Comparison of ENCODE assay signal across 31 cellular contexts in the genomic region with DNA sequence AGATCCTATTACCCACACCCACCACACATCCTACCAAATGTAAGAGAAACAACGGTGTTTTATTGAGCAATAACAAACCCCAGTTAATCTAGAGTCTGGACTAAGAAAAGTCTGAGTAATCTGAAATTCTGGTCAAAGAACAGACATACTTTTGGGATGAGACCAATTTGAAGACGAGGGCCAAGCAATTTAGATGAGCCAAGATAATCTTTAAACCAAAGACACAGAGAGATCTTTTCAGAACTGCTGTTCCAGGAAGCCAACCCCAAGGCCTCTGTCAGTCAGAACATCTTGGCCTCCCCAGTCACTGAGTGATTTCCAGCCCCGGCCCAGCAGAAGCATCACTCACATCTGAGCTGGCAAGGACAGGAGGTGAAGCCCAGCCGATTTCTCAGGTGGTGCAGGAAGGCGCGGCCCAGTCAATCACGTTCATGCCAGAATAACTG.
DNase-seq lines count a peak whose midpoint lies in the region; FAIRE-seq and TF ChIP-seq lines count a peak whose summit lies in the region.
"Had no signal": no experiment of that assay in that cellular context is flagged by ENCODE, and none has a peak within 500 bp of the region (broad histone marks: within the 10 kb centered on the region; RNA-seq: fewer than 3 reads in every experiment).

No MANE protein-coding gene starts in this region.

- peak overlapping the region; percentile 21 for H3K27ac ChIP-seq in AG04450 (ENCODE audit: low read depth, low read length)
- H3K27ac ChIP-seq: ascending aorta, C4-2B, transverse colon had no signal

- POLR2A ChIA-PET in AG04450 (lab: Yijun Ruan, JAX): no interaction called here

- H3K4me3 ChIP-seq in AG04450 (ENCODE audit: low read depth, low read length) (no peak overlapping the region), astrocyte of the spinal cord (ENCODE audit: low read depth, low read length) (no peak overlapping the region)
- H3K4me3 ChIP-seq: ascending aorta, esophagus muscularis mucosa, HAP-1, transverse colon had no signal

- H3K36me3 Mint-ChIP-seq in HFFc6 (ENCODE audit: low read depth) (no peaks in the 10 kb centered on the region), nephron progenitor cell (ENCODE audit: low read depth) (no peaks in the 10 kb centered on the region)
- H3K36me3 Mint-ChIP-seq: activated naive CD4-positive, alpha-beta T cell treated with anti-CD3 and anti-CD28 coated beads, Interleukin-2, amount 10 ng/mL, durations not matched to agents 7 days and 5 days; naive B cell had no signal

- TF ChIP-seq CTCF in AG04450 (IDR thresholded peaks at IDR 0.05; ENCODE audit: low read depth, low read length) (no peak), HFFc6 (IDR thresholded peaks at IDR 0.05) (no peak), astrocyte of the spinal cord (IDR thresholded peaks at IDR 0.05; ENCODE audit: low read depth, low read length) (no peak), nephron progenitor cell (IDR thresholded peaks at IDR 0.05) (no peak)

- no peaks in the 10 kb centered on the region for H3K9me3 Mint-ChIP-seq in HFFc6
- H3K9me3 Mint-ChIP-seq in nephron progenitor cell: no peaks in the 10 kb centered on the region
- H3K9me3 Mint-ChIP-seq: activated naive CD4-positive, alpha-beta T cell treated with anti-CD3 and anti-CD28 coated beads, Interleukin-2, amount 10 ng/mL, durations not matched to agents 7 days and 5 days; activated T-cell treated with anti-CD3 and anti-CD28 coated beads, Interleukin-2, amount 50 U/mL, for 72 hours; effector memory CD8-positive, alpha-beta T cell; naive B cell; stimulated activated naive CD8-positive, alpha-beta T cell treated with anti-CD3 and anti-CD28 coated beads, Interleukin-15, Interleukin-2, amounts not matched to agents 100 ng/mL and 50 ng/mL, for 24 hours had no signal

- no peaks in the 10 kb centered on the region for H3K9me3 ChIP-seq in AG04450 (ENCODE audit: control insufficient read depth, insufficient read depth, low read length)
- H3K9me3 ChIP-seq: ascending aorta, esophagus muscularis mucosa, HAP-1, transverse colon had no signal

- H3K4me3 Mint-ChIP-seq in HFFc6 (no peak overlapping the region), nephron progenitor cell (no peak overlapping the region)
- H3K4me3 Mint-ChIP-seq: activated naive CD4-positive, alpha-beta T cell treated with anti-CD3 and anti-CD28 coated beads, Interleukin-2, amount 10 ng/mL, durations not matched to agents 7 days and 5 days; activated T-cell treated with anti-CD3 and anti-CD28 coated beads, Interleukin-2, amount 50 U/mL, for 72 hours; effector memory CD8-positive, alpha-beta T cell; naive B cell; stimulated activated naive CD8-positive, alpha-beta T cell treated with anti-CD3 and anti-CD28 coated beads, Interleukin-15, Interleukin-2, amounts not matched to agents 100 ng/mL and 50 ng/mL, for 24 hours had no signal

- DNase-seq in AG04450 (ENCODE audit: low read depth, low spot score): no peak
- DNase-seq in HFFc6: peak; percentile 75
- DNase-seq in astrocyte of the spinal cord (ENCODE audit: low read depth, low spot score): peak; percentile 8
- peak; percentile 2 for DNase-seq in kidney tubule cell (ENCODE audit: low spot score)
- DNase-seq in DMS53 treated with DMSO at 0.1 percent for 48 hours (lab: John Stamatoyannopoulos, UW; ENCODE audit: unreplicated experiment): no peak
- DNase-seq in urothelium cell line (ENCODE audit: low spot score): no peak
- no peak for DNase-seq in NOMO-1 treated with dmso at 0.1 percent for 144 hours (lab: John Stamatoyannopoulos, UW; ENCODE audit: unreplicated experiment)
- DNase-seq in nephron progenitor cell: no peak
- DNase-seq: activated CD4-positive, alpha-beta T cell treated with anti-CD3 and anti-CD28 coated beads for 1 hour; activated CD8-positive, alpha-beta memory T cell treated with anti-CD3 and anti-CD28 coated beads for 24 hours; activated naive CD4-positive, alpha-beta T cell treated with anti-CD3 and anti-CD28 coated beads, Interleukin-2, amount 10 ng/mL, durations not matched to agents 7 days and 5 days; activated T-cell treated with anti-CD3 and anti-CD28 coated beads, Interleukin-2, amount 50 U/mL, for 72 hours; cerebellar nuclear complex; effector memory CD8-positive, alpha-beta T cell; head of caudate nucleus; KG1; mesendoderm; naive B cell; NCI-H187 treated with DMSO at 0.1 percent for 48 hours; NCI-H2227 treated with DMSO at 0.1 percent for 48 hours; OCI-M1; retina; SHP77; transverse colon had no signal

- in situ Hi-C loops in astrocyte of the spinal cord (cut with HindIII; ENCODE audit: low sequenced_read_pairs): no loop called here

- H3K4me1 Mint-ChIP-seq in HFFc6 (ENCODE audit: low read depth): peaks cover 20% of the 10 kb centered on the region
- H3K4me1 Mint-ChIP-seq in nephron progenitor cell: peaks cover 5% of the 10 kb centered on the region
- H3K4me1 Mint-ChIP-seq: activated naive CD4-positive, alpha-beta T cell treated with anti-CD3 and anti-CD28 coated beads, Interleukin-2, amount 10 ng/mL, durations not matched to agents 7 days and 5 days; naive B cell had no signal

- CTCF ChIA-PET in AG04450 (lab: Charles Lee): no interaction called here

- H3K27ac Mint-ChIP-seq in HFFc6 (peak overlapping the region; percentile 78), nephron progenitor cell (no peak overlapping the region)
- H3K27ac Mint-ChIP-seq: activated naive CD4-positive, alpha-beta T cell treated with anti-CD3 and anti-CD28 coated beads, Interleukin-2, amount 10 ng/mL, durations not matched to agents 7 days and 5 days; activated T-cell treated with anti-CD3 and anti-CD28 coated beads, Interleukin-2, amount 50 U/mL, for 72 hours; effector memory CD8-positive, alpha-beta T cell; naive B cell; stimulated activated naive CD8-positive, alpha-beta T cell treated with anti-CD3 and anti-CD28 coated beads, Interleukin-15, Interleukin-2, amounts not matched to agents 100 ng/mL and 50 ng/mL, for 24 hours had no signal

- no peaks in the 10 kb centered on the region for H3K27me3 Mint-ChIP-seq in HFFc6 (ENCODE audit: insufficient read depth)
- peaks cover 5% of the 10 kb centered on the region for H3K27me3 Mint-ChIP-seq in nephron progenitor cell (ENCODE audit: low read depth, poor library complexity)
- H3K27me3 Mint-ChIP-seq: naive B cell; stimulated activated naive CD8-positive, alpha-beta T cell treated with anti-CD3 and anti-CD28 coated beads, Interleukin-15, Interleukin-2, amounts not matched to agents 100 ng/mL and 50 ng/mL, for 24 hours had no signal

- H3K27me3 ChIP-seq in AG04450 (ENCODE audit: control insufficient read depth, insufficient read depth, low read length): no peaks in the 10 kb centered on the region
- H3K27me3 ChIP-seq: ascending aorta, esophagus muscularis mucosa, transverse colon had no signal

- FAIRE-seq in urothelium cell line (lab: Jason Lieb, UNC): no peak
- FAIRE-seq: A204.1, G401.6 had no signal

Comparison
In these comparisons a context has a peak if more than half of its experiments do, and no peak if none do; other contexts are left out.
1. DNase-seq: peak in HFFc6 (single experiment), astrocyte of the spinal cord (single experiment) and kidney tubule cell (single experiment); none in AG04450 (single experiment), DMS53 treated with DMSO at 0.1 percent for 48 hours (single experiment), urothelium cell line (single experiment), NOMO-1 treated with dmso at 0.1 percent for 144 hours (single experiment) and nephron progenitor cell (single experiment).